19 cellular contexts compared by ENCODE assay signal in the genomic region with DNA sequence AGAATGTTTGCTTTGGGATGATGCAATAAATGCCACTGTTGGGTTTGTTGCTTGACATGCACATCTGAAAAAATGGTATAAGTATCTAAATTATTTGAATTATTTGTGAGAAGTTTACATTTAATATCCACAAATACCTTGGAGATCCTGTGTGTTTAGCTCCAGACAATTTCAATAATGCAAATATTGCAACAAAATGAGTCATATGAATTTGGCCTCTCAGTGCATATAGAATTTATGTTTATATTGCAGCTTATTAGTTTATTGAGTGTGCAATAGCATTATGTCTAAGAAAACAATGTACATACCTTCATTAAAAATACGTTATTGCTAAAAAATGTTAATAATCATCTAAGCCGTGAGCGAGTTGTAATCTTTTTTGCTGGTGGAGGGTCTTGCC.
"Had no signal": no experiment of that assay in that cellular context is flagged by ENCODE, and none has a peak within 500 bp of the region (broad histone marks: within the 10 kb centered on the region; RNA-seq: fewer than 3 reads in every experiment).

No MANE protein-coding gene starts in this region.

- DNase-seq: natural killer cell; occipital lobe; ovary; posterior cingulate gyrus; psoas muscle; right cardiac atrium; right lobe of liver; sigmoid colon; small intestine; stimulated activated CD4-positive, alpha-beta T cell treated with anti-CD3 and anti-CD28 coated beads, Interleukin-15, amount 100 ng/mL, for 24 hours; stimulated activated CD4-positive, alpha-beta T cell treated with anti-CD3 and anti-CD28 coated beads, Interleukin-2, amount 100 ng/mL, for 24 hours; stimulated activated CD4-positive, alpha-beta T cell treated with anti-CD3 and anti-CD28 coated beads, Interleukin-2, amount 100 ng/mL, for 48 hours; stimulated activated CD4-positive, alpha-beta T cell treated with anti-CD3 and anti-CD28 coated beads, Interleukin-4, amount 100 ng/mL, for 24 hours; stimulated activated naive B cell treated with anti-CD40 and anti-IgM and Interleukin-4, amounts not matched to agents 10 μg/mL and 1 μg/mL and 100 μg/mL, for 72 hours; stimulated activated naive CD4-positive, alpha-beta T cell treated with Interleukin-2 at 50 U/mL for 16 hours; stomach; thyroid gland; upper lobe of left lung had no signal

- ATAC-seq: natural killer cell; psoas muscle; right cardiac atrium; right lobe of liver; stimulated activated effector memory CD8-positive, alpha-beta T cell treated with anti-CD3 and anti-CD28 coated beads, Interleukin-12 subunit alpha, Interleukin-12 subunit beta, amount 100 ng/mL, for 72 hours; stimulated activated naive B cell treated with anti-CD40 and anti-IgM and Interleukin-4, amounts not matched to agents 10 μg/mL and 1 μg/mL and 100 μg/mL, for 72 hours had no signal
